In genomic region chr1:245888809-245889208, GRCh38 we compare ENCODE assay signal across 9 cellular contexts.
A peak's percentile ranks its signal among the peaks of the same experiment; 100 is the strongest.
DNase-seq lines count a peak whose midpoint lies in the region; ATAC-seq and TF ChIP-seq lines count a peak whose summit lies in the region.
"Had no signal": no experiment of that assay in that cellular context is flagged by ENCODE, and none has a peak within 500 bp of the region (broad histone marks: within the 10 kb centered on the region; RNA-seq: fewer than 3 reads in every experiment).

No MANE protein-coding gene starts in this region.

- POLR2A ChIA-PET in activated CD8-positive, alpha-beta T cell treated with anti-CD3 and anti-CD28 coated beads for 36 hours (lab: Charles Lee) = no interaction called here

- TF ChIP-seq CTCF in DOHH2 (IDR thresholded peaks at IDR 0.05; ENCODE audit: low read depth, low read length, poor library complexity, severe bottlenecking) (peak; percentile 78), left lung (IDR thresholded peaks at IDR 0.05) (peak in 1 of 2 donors; percentile 28)
- TF ChIP-seq CTCF in activated CD8-positive, alpha-beta T cell treated with anti-CD3 and anti-CD28 coated beads for 36 hours (IDR thresholded peaks at IDR 0.05) = peak; percentile 39

- no peaks in the 10 kb centered on the region for H3K79me2 ChIP-seq in DOHH2 (ENCODE audit: control insufficient read depth, low read length)

- H3K27me3 ChIP-seq in DOHH2 (ENCODE audit: control insufficient read depth, low read length) (no peaks in the 10 kb centered on the region), left lung (no peaks in the 10 kb centered on the region)
- H3K27me3 ChIP-seq: SJCRH30 had no signal

- H3K27ac ChIP-seq in DOHH2 (ENCODE audit: low read depth, low read length) (no peak overlapping the region), left lung (no peak overlapping the region)
- H3K27ac ChIP-seq: SJCRH30 had no signal

- H3K27me3 Mint-ChIP-seq in activated CD8-positive, alpha-beta T cell treated with anti-CD3 and anti-CD28 coated beads for 36 hours = no peaks in the 10 kb centered on the region

- H3K4me1 Mint-ChIP-seq in activated CD8-positive, alpha-beta T cell treated with anti-CD3 and anti-CD28 coated beads for 36 hours (ENCODE audit: low read depth) = no peaks in the 10 kb centered on the region

- peaks cover 13% of the 10 kb centered on the region for H3K9me3 Mint-ChIP-seq in activated CD8-positive, alpha-beta T cell treated with anti-CD3 and anti-CD28 coated beads for 36 hours

- no peaks in the 10 kb centered on the region for H3K9me2 ChIP-seq in DOHH2 (replicated peaks; ENCODE audit: control insufficient read depth, low read length)

- CTCF ChIA-PET in activated CD8-positive, alpha-beta T cell treated with anti-CD3 and anti-CD28 coated beads for 36 hours (lab: Charles Lee) = interaction anchor here (0.8 to 1.4 kb wide), 11 partner anchors 8 to 736 kb away, joined by 3 to 7 read pairs (median 3); partner anchors contain the start of gene KIF26B

- H3K36me3 Mint-ChIP-seq in activated CD8-positive, alpha-beta T cell treated with anti-CD3 and anti-CD28 coated beads for 36 hours (ENCODE audit: low read depth) = peaks cover 29% of the 10 kb centered on the region

- no peaks in the 10 kb centered on the region for H4K20me1 ChIP-seq in DOHH2 (ENCODE audit: control insufficient read depth, insufficient read depth, low read depth, low read length)

- H3K4me2 ChIP-seq in DOHH2 (ENCODE audit: low read length) = no peak overlapping the region

- intact Hi-C loops in activated CD8-positive, alpha-beta T cell treated with anti-CD3 and anti-CD28 coated beads for 36 hours (cut with micrococcal nuclease) = loop anchor here (10.0 kb wide), 1 partner anchor 116 kb away; no protein-coding TSS in a partner anchor
- intact Hi-C loops in left lung (cut with DNase I) = no loop called here

- no peak for ATAC-seq in activated CD8-positive, alpha-beta T cell treated with anti-CD3 and anti-CD28 coated beads for 36 hours
- peak; percentile 58 for ATAC-seq in left lung
- no peak for ATAC-seq in GM21737 (IDR thresholded peaks at IDR 0.05; ENCODE audit: unreplicated experiment)
- no peak for ATAC-seq in HG03280 (IDR thresholded peaks at IDR 0.05; ENCODE audit: unreplicated experiment)
- no peak for ATAC-seq in GM21723 (IDR thresholded peaks at IDR 0.05; ENCODE audit: unreplicated experiment)

- H3K4me3 ChIP-seq in DOHH2 (ENCODE audit: low read length) (no peak overlapping the region), left lung (no peak overlapping the region)
- no peak overlapping the region for H3K4me3 ChIP-seq in Jurkat, Clone E6-1 (ENCODE audit: low read length)
- H3K4me3 ChIP-seq: SJCRH30 had no signal

- H3K4me1 ChIP-seq in DOHH2 (ENCODE audit: control insufficient read depth, low read length) = no peaks in the 10 kb centered on the region
- no peaks in the 10 kb centered on the region for H3K4me1 ChIP-seq in left lung
- H3K4me1 ChIP-seq: SJCRH30 had no signal

- H3K9me3 ChIP-seq in DOHH2 (ENCODE audit: control insufficient read depth, insufficient read depth, low read length) = no peaks in the 10 kb centered on the region; the same call in 1 of the 2 replicates
- H3K9me3 ChIP-seq in left lung = peaks cover 0 to 10% of the 10 kb centered on the region in 2 donors

- H3K27ac Mint-ChIP-seq in activated CD8-positive, alpha-beta T cell treated with anti-CD3 and anti-CD28 coated beads for 36 hours = no peak overlapping the region

- no peak overlapping the region for H3K4me3 Mint-ChIP-seq in activated CD8-positive, alpha-beta T cell treated with anti-CD3 and anti-CD28 coated beads for 36 hours

- no peaks in the 10 kb centered on the region for H3F3A ChIP-seq in DOHH2 (ENCODE audit: control insufficient read depth, insufficient read depth)

- peak; percentile 46 for DNase-seq in Jurkat, Clone E6-1 (ENCODE audit: low read depth, low spot score)
- peak; percentile 11 for DNase-seq in activated CD8-positive, alpha-beta T cell treated with anti-CD3 and anti-CD28 coated beads for 36 hours
- DNase-seq in left lung = no peak
- DNase-seq in medulla oblongata (ENCODE audit: extremely low spot score) = no peak

- H3K36me3 ChIP-seq in DOHH2 (ENCODE audit: control insufficient read depth, low read length) (no peaks in the 10 kb centered on the region), left lung (no peaks in the 10 kb centered on the region)
- H3K36me3 ChIP-seq: SJCRH30 had no signal

Comparison
In these comparisons a context has a peak if more than half of its experiments do, and no peak if none do; other contexts are left out.
1. DNase-seq: peak in Jurkat, Clone E6-1 (single experiment) and activated CD8-positive, alpha-beta T cell treated with anti-CD3 and anti-CD28 coated beads for 36 hours (single experiment); none in left lung (0 of 2) and medulla oblongata (single experiment).